ENCODE assay signal across 19 cellular contexts in the genomic region with DNA sequence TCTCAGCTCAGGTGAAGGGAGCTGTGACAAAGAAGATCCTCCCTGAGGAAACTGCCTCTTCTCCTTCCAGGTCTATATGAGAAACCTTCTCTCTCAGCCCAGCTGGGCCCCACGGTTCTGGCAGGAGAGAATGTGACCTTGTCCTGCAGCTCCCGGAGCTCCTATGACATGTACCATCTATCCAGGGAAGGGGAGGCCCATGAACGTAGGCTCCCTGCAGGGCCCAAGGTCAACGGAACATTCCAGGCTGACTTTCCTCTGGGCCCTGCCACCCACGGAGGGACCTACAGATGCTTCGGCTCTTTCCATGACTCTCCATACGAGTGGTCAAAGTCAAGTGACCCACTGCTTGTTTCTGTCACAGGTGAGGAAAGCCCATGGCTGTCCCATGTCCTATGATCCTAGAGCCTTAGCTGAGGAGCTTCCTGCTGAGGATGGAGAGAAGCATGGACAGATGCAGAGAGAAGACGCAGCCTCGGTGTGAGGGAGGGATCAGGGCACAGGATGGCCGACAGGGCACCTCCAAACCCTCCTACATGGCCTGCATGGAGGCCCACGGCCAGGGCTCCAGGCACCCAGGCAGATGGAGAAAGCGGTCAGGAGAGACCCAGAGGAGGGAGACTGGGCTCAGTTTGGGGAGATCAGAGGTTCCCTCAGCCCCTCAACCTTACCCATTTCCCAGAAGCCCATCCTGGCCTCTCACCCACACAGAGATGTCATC. TPM values are rescaled to one million over a fixed set of nuclear protein-coding genes. Genes with fewer than 3 reads are reported as not detected.
"Had no signal": no experiment of that assay in that cellular context is flagged by ENCODE, and none has a peak within 500 bp of the region (broad histone marks: within the 10 kb centered on the region; RNA-seq: fewer than 3 reads in every experiment).

No MANE protein-coding gene starts in this region.

RNA-seq across cellular contexts. Expression of a gene that starts 5.7 kb away (rescaled TPM):
- total RNA-seq: occipital lobe, osteoblast, pancreas, prostate gland, pulmonary artery endothelial cell, right atrium auricular region, sciatic nerve, smooth muscle cell, testis, transverse colon, ureter, vagina had no signal
- polyA plus RNA-seq: naive thymus-derived CD4-positive, alpha-beta T cell; neural cell; pancreas; smooth muscle cell had no signal

RNA-seq across cellular contexts. Expression of a gene that starts 28.2 kb away (rescaled TPM):
- total RNA-seq: occipital lobe, osteoblast, prostate gland, pulmonary artery endothelial cell, right atrium auricular region, sciatic nerve, smooth muscle cell, vagina had no signal
- polyA plus RNA-seq: naive thymus-derived CD4-positive, alpha-beta T cell; neural cell; pancreas; smooth muscle cell had no signal

RNA-seq across cellular contexts. Expression of a gene that starts 36.9 kb away (rescaled TPM):
- total RNA-seq: occipital lobe, osteoblast, pancreas, posterior vena cava, prostate gland, pulmonary artery endothelial cell, right atrium auricular region, sciatic nerve, smooth muscle cell, suprapubic skin, testis, ureter, vagina had no signal
- polyA plus RNA-seq: neural cell, pancreas, smooth muscle cell had no signal

RNA-seq across cellular contexts. Expression of a gene that starts 41.0 kb away (rescaled TPM):
- total RNA-seq: occipital lobe, osteoblast, pancreas, posterior vena cava, prostate gland, pulmonary artery endothelial cell, right atrium auricular region, sciatic nerve, smooth muscle cell, suprapubic skin, testis, transverse colon, ureter, vagina had no signal
- polyA plus RNA-seq: neural cell, pancreas, smooth muscle cell had no signal

RNA-seq across cellular contexts. Expression of a gene that starts 51.0 kb away (rescaled TPM):
- total RNA-seq: naive thymus-derived CD4-positive, alpha-beta T cell; natural killer cell; occipital lobe; osteoblast; pancreas; posterior vena cava; prostate gland; pulmonary artery endothelial cell; right atrium auricular region; sciatic nerve; smooth muscle cell; spleen; suprapubic skin; testis; upper lobe of left lung; ureter; vagina had no signal
- polyA plus RNA-seq: naive thymus-derived CD4-positive, alpha-beta T cell; neural cell; pancreas; smooth muscle cell; spleen had no signal
